10 cellular contexts compared by ENCODE assay signal in genomic region chr3:72444642-72445223, GRCh38. TPM values are rescaled to one million over a fixed set of nuclear protein-coding genes. Genes with fewer than 3 reads are reported as not detected.
A peak's percentile ranks its signal among the peaks of the same experiment; 100 is the strongest.
DNase-seq lines count a peak whose midpoint lies in the region; ATAC-seq, FAIRE-seq and TF ChIP-seq lines count a peak whose summit lies in the region.
"Had no signal": no experiment of that assay in that cellular context is flagged by ENCODE, and none has a peak within 500 bp of the region (broad histone marks: within the 10 kb centered on the region; RNA-seq: fewer than 3 reads in every experiment).

No MANE protein-coding gene starts in this region.

- H3K4ac ChIP-seq in H9 (ENCODE audit: low read depth, low read length) = no peak overlapping the region

- H3K23ac ChIP-seq in H9 (ENCODE audit: insufficient read length, low read depth, low read length) = no peak overlapping the region

- H4K5ac ChIP-seq in H9 (ENCODE audit: insufficient read length, low read depth, low read length) = no peak overlapping the region

- H2AK5ac ChIP-seq in H9 (ENCODE audit: insufficient read length, low read length) = no peak overlapping the region

- no peak for FAIRE-seq in keratinocyte (lab: Jason Lieb, UNC)

- H3K27ac ChIP-seq in H9 (ENCODE audit: insufficient read length, low read depth, low read length) = no peak overlapping the region
- H3K27ac ChIP-seq in keratinocyte (ENCODE audit: control insufficient read depth, insufficient read depth, low read length) = no peak overlapping the region
- H3K27ac ChIP-seq: foreskin keratinocyte had no signal

- no peak overlapping the region for H2BK120ac ChIP-seq in H9 (ENCODE audit: low read depth, low read length, poor library complexity, severe bottlenecking)

- no peak overlapping the region for H3T11ph ChIP-seq in H9 (ENCODE audit: low read length)

- H3K4me3 Mint-ChIP-seq in H9 = peak overlapping the region; percentile 95 to 100
- H3K4me3 Mint-ChIP-seq in activated T-helper 17 cell treated with anti-CD3 and anti-CD28 coated beads, Interleukin-2, amount 50 U/mL, for 72 hours = peak overlapping the region; percentile 92

- H3K36me3 ChIP-seq in keratinocyte (ENCODE audit: control insufficient read depth in 2 of 2, extremely low read depth in 1 of 2, insufficient read depth in 2 of 2, low read length in 2 of 2) = peaks cover 0 to 2% of the 10 kb centered on the region in 2 experiments

- H2BK15ac ChIP-seq in H9 (ENCODE audit: low read depth, low read length) = no peak overlapping the region

- no peak overlapping the region for H3K27ac Mint-ChIP-seq in H9
- peak overlapping the region; percentile 92 for H3K27ac Mint-ChIP-seq in activated T-helper 17 cell treated with anti-CD3 and anti-CD28 coated beads, Interleukin-2, amount 50 U/mL, for 72 hours

- no peak overlapping the region for H4K91ac ChIP-seq in H9 (ENCODE audit: insufficient read length, low read depth, low read length)

- dilution Hi-C loops in keratinocyte (cut with MboI; ENCODE audit: extremely low pct_ligation_motif_present, low sequenced_read_pairs) = no loop called here

- no peak for TF ChIP-seq CTCF in H9 (conservative IDR thresholded peaks at IDR 0.05)
- TF ChIP-seq CTCF in keratinocyte (optimal IDR thresholded peaks at IDR 0.05 in 1 of 3, IDR thresholded peaks at IDR 0.05 in 1 of 3, conservative IDR thresholded peaks at IDR 0.05 in 1 of 3; ENCODE audit: extremely low read depth in 1 of 3, insufficient read depth in 2 of 3, low read length in 3 of 3) = no peak

- H3K27me3 ChIP-seq in H9 (ENCODE audit: insufficient read depth, low read length) (no peaks in the 10 kb centered on the region), keratinocyte (ENCODE audit: control insufficient read depth, extremely low read depth, insufficient read depth, low read length) (no peaks in the 10 kb centered on the region)

- H2BK5ac ChIP-seq in H9 (ENCODE audit: insufficient read length, low read length) = no peak overlapping the region

- DNase-seq in AML-193 (lab: John Stamatoyannopoulos, UW) (peak; percentile 29 to 37), H9 (no peak), keratinocyte (ENCODE audit: low read depth, low spot score) (no peak), ureter (ENCODE audit: low spot score) (no peak), DMS79 treated with DMSO at 0.1 percent for 48 hours (lab: John Stamatoyannopoulos, UW) (no peak), SKM-1 treated with dmso at 0.1 percent for 144 hours (lab: John Stamatoyannopoulos, UW; ENCODE audit: unreplicated experiment) (no peak)
- DNase-seq: foreskin keratinocyte, right cardiac atrium had no signal

- H3K9me1 ChIP-seq in keratinocyte (ENCODE audit: control insufficient read depth, extremely low read depth, insufficient read depth, low read length) = no peaks in the 10 kb centered on the region

- H2AFZ ChIP-seq in H9 (ENCODE audit: low read length) (no peak overlapping the region), keratinocyte (ENCODE audit: control insufficient read depth, low read length) (no peak overlapping the region)

- H4K8ac ChIP-seq in H9 (replicated peaks; ENCODE audit: insufficient read length, low read depth, low read length) = no peak overlapping the region

- H3K4me1 ChIP-seq in H9 (ENCODE audit: insufficient read depth, low read length) = peaks cover 8% of the 10 kb centered on the region
- H3K4me1 ChIP-seq in keratinocyte (ENCODE audit: control insufficient read depth, extremely low read depth, insufficient read depth, low read length) = peaks cover 25% of the 10 kb centered on the region

- no peak overlapping the region for H3K4me2 ChIP-seq in H9 (ENCODE audit: insufficient read depth, insufficient read length, low read length)
- H3K4me2 ChIP-seq in keratinocyte (ENCODE audit: control insufficient read depth, extremely low read depth, insufficient read depth, low read depth, low read length) = peak overlapping the region; percentile 93

- peaks cover 3% of the 10 kb centered on the region for H3K79me1 ChIP-seq in H9 (ENCODE audit: insufficient read depth, low read depth, low read length, poor library complexity, severe bottlenecking)

- peaks cover 20% of the 10 kb centered on the region for H3K27me3 Mint-ChIP-seq in H9 (ENCODE audit: low read depth)
- H3K27me3 Mint-ChIP-seq in activated T-helper 17 cell treated with anti-CD3 and anti-CD28 coated beads, Interleukin-2, amount 50 U/mL, for 72 hours = no peaks in the 10 kb centered on the region

- H3K4me3 ChIP-seq in keratinocyte (ENCODE audit: control insufficient read depth in 2 of 3, extremely low read depth in 1 of 3, insufficient read depth in 2 of 3, low read depth in 1 of 3, low read length in 3 of 3) = peak overlapping the region in 2 of 3 experiments; percentile 96

- no peak overlapping the region for H3K56ac ChIP-seq in H9 (ENCODE audit: insufficient read length, low read depth, low read length)

- H3K18ac ChIP-seq in H9 (ENCODE audit: insufficient read length, low read depth, low read length) = no peak overlapping the region

- no peak overlapping the region for H3K14ac ChIP-seq in H9 (ENCODE audit: insufficient read depth, low read length)

- H3K9me3 Mint-ChIP-seq in H9 = peaks cover 0 to 2% of the 10 kb centered on the region in 2 experiments; a peak in 2 of 5 replicates
- H3K9me3 Mint-ChIP-seq in activated T-helper 17 cell treated with anti-CD3 and anti-CD28 coated beads, Interleukin-2, amount 50 U/mL, for 72 hours = no peaks in the 10 kb centered on the region

- no peak overlapping the region for H2BK12ac ChIP-seq in H9 (ENCODE audit: insufficient read length, low read depth, low read length)

- WGBS in H9 (ENCODE audit: extremely low coverage, insufficient read length, low lambda C conversion rate) = no CpG with 5 or more reads among the region's 8 CpGs

- H3K23me2 ChIP-seq in H9 (ENCODE audit: insufficient read length, low read depth, low read length, poor library complexity, severe bottlenecking) = no peaks in the 10 kb centered on the region

- no peaks in the 10 kb centered on the region for H3K9me3 ChIP-seq in H9 (ENCODE audit: control insufficient read depth, low read depth, low read length)
- H3K9me3 ChIP-seq in keratinocyte (ENCODE audit: control insufficient read depth, low read depth, low read length) = no peaks in the 10 kb centered on the region

- H3K9ac ChIP-seq in H9 (ENCODE audit: extremely low read depth, insufficient read length, low read length) (no peak overlapping the region), keratinocyte (ENCODE audit: control insufficient read depth, extremely low read depth, insufficient read depth, low read length) (no peak overlapping the region)

- H3K4me1 Mint-ChIP-seq in H9 = peaks cover 54 to 55% of the 10 kb centered on the region in 2 experiments
- peaks cover 47% of the 10 kb centered on the region for H3K4me1 Mint-ChIP-seq in activated T-helper 17 cell treated with anti-CD3 and anti-CD28 coated beads, Interleukin-2, amount 50 U/mL, for 72 hours

- peak; percentile 51 for ATAC-seq in activated T-helper 17 cell treated with anti-CD3 and anti-CD28 coated beads, Interleukin-2, amount 50 U/mL, for 72 hours (replicated peaks)
- ATAC-seq in GM19324 (IDR thresholded peaks at IDR 0.05; ENCODE audit: low FRiP score, unreplicated experiment) = no peak
- ATAC-seq: foreskin keratinocyte, right cardiac atrium had no signal

- H3K36me3 Mint-ChIP-seq in H9 (ENCODE audit: insufficient read depth in 1 of 3, low read depth in 3 of 3) = peaks cover 12 to 19% (median 12%) of the 10 kb centered on the region in 3 experiments
- H3K36me3 Mint-ChIP-seq in activated T-helper 17 cell treated with anti-CD3 and anti-CD28 coated beads, Interleukin-2, amount 50 U/mL, for 72 hours (ENCODE audit: low read depth) = peaks cover 70% of the 10 kb centered on the region

- no peaks in the 10 kb centered on the region for H4K20me1 ChIP-seq in H9 (ENCODE audit: control insufficient read depth, insufficient read depth, insufficient read length)
- peaks cover 11% of the 10 kb centered on the region for H4K20me1 ChIP-seq in keratinocyte (ENCODE audit: control insufficient read depth, extremely low read depth, insufficient read depth, low read length)

- H2BK20ac ChIP-seq in H9 (ENCODE audit: low read depth, low read length, poor library complexity, severe bottlenecking) = no peak overlapping the region

- peaks cover 57% of the 10 kb centered on the region; the same call in 1 of the 2 replicates for H3K79me2 ChIP-seq in H9 (ENCODE audit: insufficient read depth, low read length)
- H3K79me2 ChIP-seq in keratinocyte (ENCODE audit: control insufficient read depth, insufficient read depth, low read length) = peaks cover 67% of the 10 kb centered on the region

RNA-seq across cellular contexts. Expression of gene RYBP, which starts 1.7 kb away (rescaled TPM):
- total RNA-seq in H9 (2021) (18.8 and 19.7 TPM in 2 replicates), ureter (20.5 TPM)
- 10 to 100 TPM; 24.1 to 41.3 TPM for total RNA-seq in activated T-helper 17 cell treated with anti-CD3 and anti-CD28 coated beads, Interleukin-2, amount 50 U/mL, for 72 hours
- 5.3 to 8.8 TPM (median 5.7 TPM) in 3 replicates for polyA plus RNA-seq in keratinocyte
- polyA plus RNA-seq in keratinocyte (2011; ENCODE audit: low read depth) = 5.0 TPM
- 5.3 and 9.5 TPM in 2 replicates for polyA plus RNA-seq in keratinocyte (2011; cell fraction: cytosol; rRNA removed)
- polyA plus RNA-seq in keratinocyte (2011; cell fraction: nucleus; rRNA removed) = 6.6 and 8.5 TPM in 2 replicates
- 6.1 and 9.1 TPM in 2 replicates for polyA plus RNA-seq in keratinocyte (2012; ENCODE audit: low replicate concordance)
- 1.1 to 6.6 TPM (median 4.3 TPM) in 3 replicates for polyA minus RNA-seq in keratinocyte
- 5.9 TPM for polyA minus RNA-seq in keratinocyte (2011; cell fraction: cytosol; rRNA and poly(A)+ RNA removed)
- 3.8 and 7.0 TPM in 2 replicates for polyA minus RNA-seq in keratinocyte (2011; cell fraction: nucleus; rRNA and poly(A)+ RNA removed)

Comparison
In these comparisons a context has a peak if more than half of its experiments do, and no peak if none do; other contexts are left out.
1. DNase-seq: peak in AML-193 (2 of 2); none in H9 (single experiment), keratinocyte (single experiment), ureter (single experiment), DMS79 treated with DMSO at 0.1 percent for 48 hours (single experiment) and SKM-1 treated with dmso at 0.1 percent for 144 hours (single experiment).